9 cellular contexts compared by ENCODE assay signal in the genomic region with DNA sequence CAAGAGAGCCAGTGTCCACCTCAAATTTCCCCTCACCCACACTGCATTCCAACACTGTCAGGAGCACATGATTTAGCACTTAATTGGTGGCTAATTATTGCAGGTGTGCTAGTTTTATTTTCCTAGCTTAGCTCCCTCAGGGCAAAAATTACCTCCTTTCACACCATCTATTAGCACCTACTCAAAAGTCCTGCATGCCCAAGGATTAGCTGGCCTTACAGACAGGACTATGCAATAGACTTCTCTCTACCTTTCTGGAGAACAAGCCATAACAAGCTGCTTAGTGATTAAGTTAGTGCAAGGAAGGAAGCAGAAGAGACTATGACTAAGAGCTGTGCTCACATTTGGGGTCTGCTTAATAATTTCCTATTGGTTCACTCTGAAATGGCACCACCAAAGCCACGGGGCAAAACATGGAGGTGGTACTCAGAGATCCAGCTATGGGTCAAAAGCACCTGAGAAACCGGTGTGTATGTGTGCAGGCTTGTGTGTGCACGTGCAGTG.
"Had no signal": no experiment of that assay in that cellular context is flagged by ENCODE, and none has a peak within 500 bp of the region (broad histone marks: within the 10 kb centered on the region; RNA-seq: fewer than 3 reads in every experiment).

No MANE protein-coding gene starts in this region.

- DNase-seq: activated CD4-positive, alpha-beta T cell treated with anti-CD3 and anti-CD28 coated beads, Interleukin-2, amount 10 ng/mL, durations not matched to agents 24 days and 14 days; activated CD8-positive, alpha-beta memory T cell treated with anti-CD3 and anti-CD28 coated beads for 24 hours; activated naive CD4-positive, alpha-beta T cell treated with anti-CD3 and anti-CD28 coated beads, Interleukin-2, amount 50 U/mL, for 16 hours; hippocampal formation; naive B cell; trophoblast cell had no signal

- H3K27ac ChIP-seq: parathyroid adenoma had no signal

- H3K4me1 ChIP-seq: parathyroid adenoma had no signal

- ATAC-seq: stimulated activated memory B cell treated with anti-CD40 and anti-IgM and Interleukin-4, amounts not matched to agents 10 μg/mL and 1 μg/mL and 100 μg/mL, for 72 hours had no signal

- H3K4me3 ChIP-seq: lung had no signal
